In the genomic region with DNA sequence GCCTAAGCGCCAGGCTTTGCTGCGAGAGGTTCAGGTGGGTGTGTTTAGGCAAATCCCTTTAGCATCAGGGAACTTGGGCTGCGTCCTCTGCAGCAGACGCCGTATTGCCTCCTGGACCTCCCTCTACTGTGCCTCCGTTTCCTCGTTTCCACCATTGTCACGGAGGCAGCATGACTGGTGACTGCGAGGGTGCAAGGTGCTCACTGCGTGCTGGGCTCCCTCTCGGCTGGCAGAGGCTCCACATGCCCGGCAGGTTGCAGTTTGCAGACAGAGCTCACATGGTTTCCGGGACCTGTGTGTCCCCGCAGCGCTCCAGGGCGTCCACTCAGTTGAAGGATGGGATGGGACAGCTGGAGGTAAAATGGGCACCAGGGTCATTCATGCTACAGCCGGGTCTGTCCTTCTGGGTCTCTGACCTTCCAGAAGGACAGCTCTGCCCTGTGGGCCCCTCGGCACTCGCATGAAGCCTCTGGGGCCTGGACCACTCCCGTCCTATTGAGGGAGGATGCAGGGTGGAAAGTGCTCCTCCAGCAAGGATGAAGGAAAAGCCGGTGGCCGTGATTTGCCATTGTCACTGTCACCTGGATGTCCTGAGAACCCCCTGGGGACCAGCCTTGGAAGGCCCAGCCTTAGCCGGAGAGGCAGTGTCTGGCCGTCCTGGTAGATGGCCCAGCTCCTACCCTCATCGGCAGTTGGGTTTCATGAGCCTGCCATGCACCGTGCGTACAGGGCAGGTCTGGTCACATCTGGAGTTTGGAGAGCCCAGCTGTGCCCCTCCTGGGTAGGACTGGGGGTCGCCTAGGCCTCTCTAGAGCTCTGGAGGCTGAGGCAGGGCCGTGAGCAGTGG, we compare ENCODE assay signal across 1 cellular context.
TF ChIP-seq lines count a peak whose summit lies in the region.

No MANE protein-coding gene starts in this region.

TF ChIP-seq in SK-N-SH, 30 proteins besides CTCF, POLR2A, EP300 and RAD21 (continued from another document):
- TF ChIP-seq, protein P1, sequence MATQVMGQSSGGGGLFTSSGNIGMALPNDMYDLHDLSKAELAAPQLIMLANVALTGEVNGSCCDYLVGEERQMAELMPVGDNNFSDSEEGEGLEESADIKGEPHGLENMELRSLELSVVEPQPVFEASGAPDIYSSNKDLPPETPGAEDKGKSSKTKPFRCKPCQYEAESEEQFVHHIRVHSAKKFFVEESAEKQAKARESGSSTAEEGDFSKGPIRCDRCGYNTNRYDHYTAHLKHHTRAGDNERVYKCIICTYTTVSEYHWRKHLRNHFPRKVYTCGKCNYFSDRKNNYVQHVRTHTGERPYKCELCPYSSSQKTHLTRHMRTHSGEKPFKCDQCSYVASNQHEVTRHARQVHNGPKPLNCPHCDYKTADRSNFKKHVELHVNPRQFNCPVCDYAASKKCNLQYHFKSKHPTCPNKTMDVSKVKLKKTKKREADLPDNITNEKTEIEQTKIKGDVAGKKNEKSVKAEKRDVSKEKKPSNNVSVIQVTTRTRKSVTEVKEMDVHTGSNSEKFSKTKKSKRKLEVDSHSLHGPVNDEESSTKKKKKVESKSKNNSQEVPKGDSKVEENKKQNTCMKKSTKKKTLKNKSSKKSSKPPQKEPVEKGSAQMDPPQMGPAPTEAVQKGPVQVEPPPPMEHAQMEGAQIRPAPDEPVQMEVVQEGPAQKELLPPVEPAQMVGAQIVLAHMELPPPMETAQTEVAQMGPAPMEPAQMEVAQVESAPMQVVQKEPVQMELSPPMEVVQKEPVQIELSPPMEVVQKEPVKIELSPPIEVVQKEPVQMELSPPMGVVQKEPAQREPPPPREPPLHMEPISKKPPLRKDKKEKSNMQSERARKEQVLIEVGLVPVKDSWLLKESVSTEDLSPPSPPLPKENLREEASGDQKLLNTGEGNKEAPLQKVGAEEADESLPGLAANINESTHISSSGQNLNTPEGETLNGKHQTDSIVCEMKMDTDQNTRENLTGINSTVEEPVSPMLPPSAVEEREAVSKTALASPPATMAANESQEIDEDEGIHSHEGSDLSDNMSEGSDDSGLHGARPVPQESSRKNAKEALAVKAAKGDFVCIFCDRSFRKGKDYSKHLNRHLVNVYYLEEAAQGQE (IDR thresholded peaks at IDR 0.05; ENCODE audit: low read depth, low read length) = no peak
- TF ChIP-seq FOSL2 (IDR thresholded peaks at IDR 0.05; ENCODE audit: borderline replicate concordance, low read depth) = no peak
- no peak for TF ChIP-seq RXRA (IDR thresholded peaks at IDR 0.05; ENCODE audit: borderline replicate concordance, low read depth)
- no peak for TF ChIP-seq MXI1 (IDR thresholded peaks at IDR 0.05; ENCODE audit: low read depth, low read length)
- TF ChIP-seq, protein P2, sequence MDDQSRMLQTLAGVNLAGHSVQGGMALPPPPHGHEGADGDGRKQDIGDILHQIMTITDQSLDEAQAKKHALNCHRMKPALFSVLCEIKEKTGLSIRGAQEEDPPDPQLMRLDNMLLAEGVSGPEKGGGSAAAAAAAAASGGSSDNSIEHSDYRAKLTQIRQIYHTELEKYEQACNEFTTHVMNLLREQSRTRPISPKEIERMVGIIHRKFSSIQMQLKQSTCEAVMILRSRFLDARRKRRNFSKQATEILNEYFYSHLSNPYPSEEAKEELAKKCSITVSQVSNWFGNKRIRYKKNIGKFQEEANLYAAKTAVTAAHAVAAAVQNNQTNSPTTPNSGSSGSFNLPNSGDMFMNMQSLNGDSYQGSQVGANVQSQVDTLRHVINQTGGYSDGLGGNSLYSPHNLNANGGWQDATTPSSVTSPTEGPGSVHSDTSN (IDR thresholded peaks at IDR 0.05) = no peak
- no peak for TF ChIP-seq NRF1 (IDR thresholded peaks at IDR 0.05; ENCODE audit: low read depth, low read length)
- TF ChIP-seq RCOR1 (IDR thresholded peaks at IDR 0.05; ENCODE audit: low read length) = no peak
- TF ChIP-seq EZH2phosphoT487 (IDR thresholded peaks at IDR 0.05; ENCODE audit: borderline replicate concordance, low read depth) = no peak
- no peak for TF ChIP-seq RFX5 (IDR thresholded peaks at IDR 0.05; ENCODE audit: low read length)
- no peak for TF ChIP-seq GABPA (IDR thresholded peaks at IDR 0.05; ENCODE audit: low read depth)
- TF ChIP-seq, protein P3, sequence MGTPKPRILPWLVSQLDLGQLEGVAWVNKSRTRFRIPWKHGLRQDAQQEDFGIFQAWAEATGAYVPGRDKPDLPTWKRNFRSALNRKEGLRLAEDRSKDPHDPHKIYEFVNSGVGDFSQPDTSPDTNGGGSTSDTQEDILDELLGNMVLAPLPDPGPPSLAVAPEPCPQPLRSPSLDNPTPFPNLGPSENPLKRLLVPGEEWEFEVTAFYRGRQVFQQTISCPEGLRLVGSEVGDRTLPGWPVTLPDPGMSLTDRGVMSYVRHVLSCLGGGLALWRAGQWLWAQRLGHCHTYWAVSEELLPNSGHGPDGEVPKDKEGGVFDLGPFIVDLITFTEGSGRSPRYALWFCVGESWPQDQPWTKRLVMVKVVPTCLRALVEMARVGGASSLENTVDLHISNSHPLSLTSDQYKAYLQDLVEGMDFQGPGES (IDR thresholded peaks at IDR 0.05; ENCODE audit: low read depth, low read length) = no peak
- no peak for TF ChIP-seq ELF1 (IDR thresholded peaks at IDR 0.05)
- TF ChIP-seq, protein P4, sequence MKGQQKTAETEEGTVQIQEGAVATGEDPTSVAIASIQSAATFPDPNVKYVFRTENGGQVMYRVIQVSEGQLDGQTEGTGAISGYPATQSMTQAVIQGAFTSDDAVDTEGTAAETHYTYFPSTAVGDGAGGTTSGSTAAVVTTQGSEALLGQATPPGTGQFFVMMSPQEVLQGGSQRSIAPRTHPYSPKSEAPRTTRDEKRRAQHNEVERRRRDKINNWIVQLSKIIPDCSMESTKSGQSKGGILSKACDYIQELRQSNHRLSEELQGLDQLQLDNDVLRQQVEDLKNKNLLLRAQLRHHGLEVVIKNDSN (IDR thresholded peaks at IDR 0.05; ENCODE audit: borderline replicate concordance, low read depth) = no peak
TF ChIP-seq in SK-N-SH: peak in this region for 0.
